10 cellular contexts compared by ENCODE assay signal in the genomic region with DNA sequence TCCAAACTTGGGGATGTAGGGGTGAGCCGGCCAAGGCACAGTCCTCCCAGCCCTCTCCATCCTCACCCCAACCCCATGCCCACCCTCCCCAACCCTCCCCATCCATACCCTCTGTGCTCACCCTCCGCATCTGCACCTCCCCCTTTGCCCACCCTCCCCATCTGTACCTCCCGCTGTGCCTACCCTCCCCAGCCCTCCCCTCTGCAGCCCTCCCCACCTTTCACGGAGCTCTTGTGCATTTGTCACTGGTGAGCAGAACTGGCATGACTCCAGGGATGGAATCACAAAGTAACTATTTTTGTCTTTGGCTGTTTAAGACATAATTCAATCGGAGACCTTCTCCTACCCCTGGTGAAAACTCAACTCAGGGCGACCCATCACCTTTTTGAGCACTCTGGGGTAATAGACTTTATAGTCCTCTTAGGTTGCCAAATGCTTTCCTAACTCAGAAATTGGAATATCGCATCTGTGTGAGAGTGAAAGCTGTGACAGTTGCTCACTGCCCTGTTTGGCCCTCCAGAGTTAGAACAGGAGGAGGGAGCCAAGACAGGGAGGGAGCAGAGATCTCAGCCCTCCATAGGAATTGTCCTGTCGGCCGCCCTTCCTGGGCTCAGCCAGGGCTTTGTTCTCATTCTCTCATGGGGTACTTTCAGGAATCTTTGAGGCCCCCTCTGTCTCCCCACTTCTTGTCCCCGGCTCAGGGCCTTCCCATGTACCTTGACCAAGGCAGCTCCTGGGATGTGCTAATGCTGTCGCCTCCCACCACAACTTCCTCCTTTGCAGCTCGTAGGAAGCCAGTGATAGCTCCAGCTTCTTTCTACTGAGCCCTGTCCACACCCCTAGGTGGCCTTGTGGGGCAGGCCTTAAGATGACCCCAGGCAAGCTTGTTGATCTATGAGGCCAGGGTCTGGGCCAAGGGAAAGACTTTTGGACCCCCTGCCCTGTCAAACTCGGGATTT. TPM values are rescaled to one million over a fixed set of nuclear protein-coding genes. Genes with fewer than 3 reads are reported as not detected.
DNase-seq lines count a peak whose midpoint lies in the region; ATAC-seq lines count a peak whose summit lies in the region.
"Had no signal": no experiment of that assay in that cellular context is flagged by ENCODE, and none has a peak within 500 bp of the region (broad histone marks: within the 10 kb centered on the region; RNA-seq: fewer than 3 reads in every experiment).

No MANE protein-coding gene starts in this region.

- no peaks in the 10 kb centered on the region for H3K9me3 Mint-ChIP-seq in stimulated activated naive CD8-positive, alpha-beta T cell treated with anti-CD3 and anti-CD28 coated beads, Interleukin-15, amount 100 ng/mL, for 72 hours
- H3K9me3 Mint-ChIP-seq in activated CD8-positive, alpha-beta T cell treated with anti-CD3 and anti-CD28 coated beads, Interleukin-2, amount 10 ng/mL, durations not matched to agents 7 days and 5 days (ENCODE audit: insufficient read depth) = no peaks in the 10 kb centered on the region

- intact Hi-C loops in left colon (cut with DNase I, micrococcal nuclease) = no loop called here

- H3K4me3 Mint-ChIP-seq in stimulated activated naive CD8-positive, alpha-beta T cell treated with anti-CD3 and anti-CD28 coated beads, Interleukin-15, amount 100 ng/mL, for 72 hours = no peak overlapping the region
- H3K4me3 Mint-ChIP-seq in activated CD8-positive, alpha-beta T cell treated with anti-CD3 and anti-CD28 coated beads, Interleukin-2, amount 10 ng/mL, durations not matched to agents 7 days and 5 days = no peak overlapping the region

- peaks cover 70% of the 10 kb centered on the region for H3K4me1 Mint-ChIP-seq in stimulated activated naive CD8-positive, alpha-beta T cell treated with anti-CD3 and anti-CD28 coated beads, Interleukin-15, amount 100 ng/mL, for 72 hours
- H3K4me1 Mint-ChIP-seq in activated CD8-positive, alpha-beta T cell treated with anti-CD3 and anti-CD28 coated beads, Interleukin-2, amount 10 ng/mL, durations not matched to agents 7 days and 5 days (ENCODE audit: low read depth) = peaks cover 53% of the 10 kb centered on the region

- no peak for DNase-seq in stimulated activated naive CD8-positive, alpha-beta T cell treated with anti-CD3 and anti-CD28 coated beads, Interleukin-15, amount 100 ng/mL, for 72 hours
- DNase-seq in stimulated activated naive CD8-positive, alpha-beta T cell treated with anti-CD3 and anti-CD28 coated beads, Interleukin-15, Interleukin-2, amounts not matched to agents 100 U/mL and 50 U/mL, for 24 hours = no peak
- no peak for DNase-seq in activated CD8-positive, alpha-beta T cell treated with anti-CD3 and anti-CD28 coated beads, Interleukin-2, amount 10 ng/mL, durations not matched to agents 7 days and 5 days
- DNase-seq in left colon = no peak
- DNase-seq in effector CD4-positive, alpha-beta T cell = no peak
- DNase-seq in NCI-H526 (lab: John Stamatoyannopoulos, UW) = no peak
- no peak for DNase-seq in activated gamma-delta T cell (lab: John Stamatoyannopoulos, UW)
- DNase-seq: NCI-H1048, NCI-H524 had no signal

- ATAC-seq in stimulated activated naive CD8-positive, alpha-beta T cell treated with anti-CD3 and anti-CD28 coated beads, Interleukin-15, amount 100 ng/mL, for 72 hours = peak; percentile 56
- ATAC-seq in stimulated activated naive CD8-positive, alpha-beta T cell treated with anti-CD3 and anti-CD28 coated beads, Interleukin-15, Interleukin-2, amounts not matched to agents 100 U/mL and 50 U/mL, for 24 hours = no peak
- no peak for ATAC-seq in activated CD8-positive, alpha-beta T cell treated with anti-CD3 and anti-CD28 coated beads, Interleukin-2, amount 10 ng/mL, durations not matched to agents 7 days and 5 days
- ATAC-seq in left colon (peak; percentile 52), GM18498 (IDR thresholded peaks at IDR 0.05; ENCODE audit: unreplicated experiment) (no peak)

- peak overlapping the region in 1 of 2 donors; percentile 64 for H3K27ac Mint-ChIP-seq in stimulated activated naive CD8-positive, alpha-beta T cell treated with anti-CD3 and anti-CD28 coated beads, Interleukin-15, amount 100 ng/mL, for 72 hours
- H3K27ac Mint-ChIP-seq in activated CD8-positive, alpha-beta T cell treated with anti-CD3 and anti-CD28 coated beads, Interleukin-2, amount 10 ng/mL, durations not matched to agents 7 days and 5 days = peak overlapping the region; percentile 78

- H3K27me3 Mint-ChIP-seq in stimulated activated naive CD8-positive, alpha-beta T cell treated with anti-CD3 and anti-CD28 coated beads, Interleukin-15, amount 100 ng/mL, for 72 hours = no peaks in the 10 kb centered on the region
- no peaks in the 10 kb centered on the region for H3K27me3 Mint-ChIP-seq in activated CD8-positive, alpha-beta T cell treated with anti-CD3 and anti-CD28 coated beads, Interleukin-2, amount 10 ng/mL, durations not matched to agents 7 days and 5 days (ENCODE audit: low read depth)

- CTCF ChIA-PET in activated CD8-positive, alpha-beta T cell treated with anti-CD3 and anti-CD28 coated beads, Interleukin-2, amount 10 ng/mL, durations not matched to agents 7 days and 5 days (lab: Charles Lee) = interaction anchor here (3.4 kb wide), 1 partner anchor 15 kb away, joined by 23 read pairs; no protein-coding TSS in a partner anchor

- POLR2A ChIA-PET in activated CD8-positive, alpha-beta T cell treated with anti-CD3 and anti-CD28 coated beads, Interleukin-2, amount 10 ng/mL, durations not matched to agents 7 days and 5 days (lab: Charles Lee) = no interaction called here

- peaks cover 80% of the 10 kb centered on the region for H3K36me3 Mint-ChIP-seq in activated CD8-positive, alpha-beta T cell treated with anti-CD3 and anti-CD28 coated beads, Interleukin-2, amount 10 ng/mL, durations not matched to agents 7 days and 5 days (ENCODE audit: low read depth)

RNA-seq across cellular contexts. Expression of gene OTULIN, which starts 36.2 kb away (rescaled TPM):
- total RNA-seq in activated CD8-positive, alpha-beta T cell treated with anti-CD3 and anti-CD28 coated beads, Interleukin-2, amount 10 ng/mL, durations not matched to agents 7 days and 5 days = 10 to 100 TPM; 71.2 to 80.7 TPM
- total RNA-seq in left colon = 10 to 100 TPM; 24.1 TPM

Comparison
In these comparisons a context has a peak if more than half of its experiments do, and no peak if none do; other contexts are left out.
1. ATAC-seq: peak in stimulated activated naive CD8-positive, alpha-beta T cell treated with anti-CD3 and anti-CD28 coated beads, Interleukin-15, amount 100 ng/mL, for 72 hours (single experiment) and left colon (single experiment); none in stimulated activated naive CD8-positive, alpha-beta T cell treated with anti-CD3 and anti-CD28 coated beads, Interleukin-15, Interleukin-2, amounts not matched to agents 100 U/mL and 50 U/mL, for 24 hours (single experiment), activated CD8-positive, alpha-beta T cell treated with anti-CD3 and anti-CD28 coated beads, Interleukin-2, amount 10 ng/mL, durations not matched to agents 7 days and 5 days (single experiment) and GM18498 (single experiment).